ENCODE assay signal across 15 cellular contexts in the genomic region with DNA sequence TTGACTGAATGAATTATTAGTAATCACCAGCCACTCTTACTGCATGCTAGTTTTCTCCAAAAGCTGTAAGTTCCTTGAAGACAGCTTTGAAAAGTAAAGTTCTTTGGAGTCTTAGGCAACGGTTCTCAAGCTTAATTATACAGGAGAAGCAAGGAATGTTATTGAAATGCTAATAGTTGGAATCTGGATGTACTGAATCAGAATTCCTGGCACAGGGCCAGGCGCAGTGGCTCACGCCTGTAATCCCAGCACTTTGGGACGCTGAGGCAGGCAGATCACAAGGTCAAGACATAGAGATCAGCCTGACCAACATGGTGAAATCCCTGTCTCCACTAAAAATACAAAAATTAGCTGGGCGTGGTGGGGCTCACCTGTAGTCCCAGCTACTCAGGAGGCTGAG. TPM values are rescaled to one million over a fixed set of nuclear protein-coding genes. Genes with fewer than 3 reads are reported as not detected.
DNase-seq lines count a peak whose midpoint lies in the region; FAIRE-seq and TF ChIP-seq lines count a peak whose summit lies in the region.
"Had no signal": no experiment of that assay in that cellular context is flagged by ENCODE, and none has a peak within 500 bp of the region (broad histone marks: within the 10 kb centered on the region; RNA-seq: fewer than 3 reads in every experiment).

No MANE protein-coding gene starts in this region.

- H3K27me3 Mint-ChIP-seq in astrocyte (ENCODE audit: low read depth, unreplicated experiment) (no peaks in the 10 kb centered on the region), endothelial cell (ENCODE audit: unreplicated experiment) (no peaks in the 10 kb centered on the region)
- H3K27me3 Mint-ChIP-seq: activated B cell treated with CpG ODN at 0.5 μM for 24 hours; CD8-positive, alpha-beta memory T cell had no signal

- H3K9me3 Mint-ChIP-seq in astrocyte (ENCODE audit: unreplicated experiment) (no peaks in the 10 kb centered on the region), endothelial cell (ENCODE audit: unreplicated experiment) (no peaks in the 10 kb centered on the region)
- H3K9me3 Mint-ChIP-seq: CD8-positive, alpha-beta memory T cell had no signal

- no peak overlapping the region for H3K4me3 Mint-ChIP-seq in astrocyte (ENCODE audit: unreplicated experiment)
- H3K4me3 Mint-ChIP-seq in endothelial cell (ENCODE audit: unreplicated experiment) = no peak overlapping the region
- H3K4me3 Mint-ChIP-seq: activated B cell treated with CpG ODN at 0.5 μM for 24 hours; CD8-positive, alpha-beta memory T cell had no signal

- H3K9me3 ChIP-seq in HAP-1 (no peaks in the 10 kb centered on the region), astrocyte (ENCODE audit: insufficient read depth, low read depth, low read length) (no peaks in the 10 kb centered on the region), prostate gland (no peaks in the 10 kb centered on the region), suprapubic skin (no peaks in the 10 kb centered on the region)

- intact Hi-C loops in prostate gland (cut with DNase I) = no loop called here

- peak overlapping the region; percentile 63 for H3K4me2 ChIP-seq in astrocyte (ENCODE audit: low read length)

- WGBS in prostate gland = 52% methylated on average over 5 of the region's 5 CpGs
- WGBS in suprapubic skin = 49% methylated on average over 5 of the region's 5 CpGs

- in situ Hi-C loops in HAP-1 (cut with MboI; ENCODE audit: low sequenced_read_pairs) = no loop called here

- TF ChIP-seq CTCF in astrocyte (IDR thresholded peaks at IDR 0.05; ENCODE audit: insufficient read depth, low read depth, low read length) (no peak), foreskin fibroblast (IDR thresholded peaks at IDR 0.05; ENCODE audit: low read depth, low read length) (no peak), prostate gland (IDR thresholded peaks at IDR 0.05) (no peak), suprapubic skin (IDR thresholded peaks at IDR 0.05) (no peak), endothelial cell (IDR thresholded peaks at IDR 0.05; ENCODE audit: unreplicated experiment) (no peak)

- TF ChIP-seq POLR2A in prostate gland (IDR thresholded peaks at IDR 0.05) (no peak), suprapubic skin (IDR thresholded peaks at IDR 0.05) (no peak)

- H3K27ac ChIP-seq in astrocyte (ENCODE audit: low read depth, low read length) = peak overlapping the region; percentile 44
- no peak overlapping the region for H3K27ac ChIP-seq in prostate gland
- H3K27ac ChIP-seq in suprapubic skin = no peak overlapping the region

- peak overlapping the region; percentile 12 for H3K9ac ChIP-seq in astrocyte (ENCODE audit: low read length)

- H3K4me1 Mint-ChIP-seq in astrocyte (ENCODE audit: low read depth, unreplicated experiment) (peaks cover 16% of the 10 kb centered on the region), endothelial cell (ENCODE audit: unreplicated experiment) (no peaks in the 10 kb centered on the region)
- H3K4me1 Mint-ChIP-seq: activated B cell treated with CpG ODN at 0.5 μM for 24 hours; CD8-positive, alpha-beta memory T cell had no signal

- H3K4me1 ChIP-seq in HAP-1 (peaks cover 30% of the 10 kb centered on the region), astrocyte (ENCODE audit: insufficient read depth, low read length) (peaks cover 22% of the 10 kb centered on the region), prostate gland (replicated peaks) (no peaks in the 10 kb centered on the region), suprapubic skin (no peaks in the 10 kb centered on the region)

- FAIRE-seq in astrocyte (lab: Jason Lieb, UNC) = no peak

- H3K27me3 ChIP-seq in HAP-1 (ENCODE audit: low read depth) (no peaks in the 10 kb centered on the region), astrocyte (ENCODE audit: insufficient read depth, low read length) (no peaks in the 10 kb centered on the region), prostate gland (replicated peaks; ENCODE audit: insufficient read depth) (no peaks in the 10 kb centered on the region), suprapubic skin (no peaks in the 10 kb centered on the region)

- H3K4me3 ChIP-seq in HAP-1 = no peak overlapping the region
- H3K4me3 ChIP-seq in astrocyte (ENCODE audit: insufficient read depth, low read depth, low read length) = no peak overlapping the region
- no peak overlapping the region for H3K4me3 ChIP-seq in foreskin fibroblast (ENCODE audit: low read depth in 1 of 2, low read length in 2 of 2)
- H3K4me3 ChIP-seq in prostate gland = no peak overlapping the region
- H3K4me3 ChIP-seq in suprapubic skin = no peak overlapping the region

- no peak for TF ChIP-seq EP300 in suprapubic skin (IDR thresholded peaks at IDR 0.05)

- no peak overlapping the region for H2AFZ ChIP-seq in astrocyte (ENCODE audit: low read depth, low read length)

- no peaks in the 10 kb centered on the region for H4K20me1 ChIP-seq in astrocyte (ENCODE audit: insufficient read depth, low read length)

- H3K36me3 ChIP-seq in HAP-1 (replicated peaks) (no peaks in the 10 kb centered on the region), astrocyte (ENCODE audit: insufficient read depth, low read length) (no peaks in the 10 kb centered on the region), prostate gland (no peaks in the 10 kb centered on the region), suprapubic skin (no peaks in the 10 kb centered on the region)

- DNase-seq in HAP-1 (ENCODE audit: low spot score in 2 of 2) = peak; percentile 83 to 90
- peak; percentile 76 for DNase-seq in astrocyte (ENCODE audit: low read depth)
- DNase-seq in foreskin fibroblast = peak; percentile 64 to 82
- peak; percentile 75 for DNase-seq in renal cortical epithelial cell (ENCODE audit: low read depth)
- DNase-seq in NCI-H1694 (lab: John Stamatoyannopoulos, UW) = no peak
- DNase-seq in prostate gland (ENCODE audit: low spot score) = no peak
- DNase-seq in suprapubic skin (ENCODE audit: low spot score in 2 of 2) = no peak
- no peak for DNase-seq in endothelial cell (ENCODE audit: low spot score)
- DNase-seq: activated B cell treated with CpG ODN at 0.5 μM for 24 hours; activated T-cell treated with anti-CD3 and anti-CD28 coated beads, Interleukin-2, amount 50 U/mL, for 1 hour; CD8-positive, alpha-beta memory T cell; KBM-7; NCI-H2029 treated with DMSO at 0.1 percent for 48 hours; NK-92 treated with Interleukin-12 subunit alpha and Interleukin-12 subunit beta, amount 100 ng/mL, for 24 hours; substantia nigra had no signal

- H3K27ac Mint-ChIP-seq in astrocyte (ENCODE audit: unreplicated experiment) (no peak overlapping the region), endothelial cell (ENCODE audit: unreplicated experiment) (no peak overlapping the region)
- H3K27ac Mint-ChIP-seq: activated B cell treated with CpG ODN at 0.5 μM for 24 hours; CD8-positive, alpha-beta memory T cell had no signal

- no peaks in the 10 kb centered on the region for H3K79me2 ChIP-seq in astrocyte (ENCODE audit: insufficient read depth, low read length)

- H3K36me3 Mint-ChIP-seq in astrocyte (ENCODE audit: low read depth, unreplicated experiment) (no peaks in the 10 kb centered on the region), endothelial cell (ENCODE audit: low read depth, unreplicated experiment) (no peaks in the 10 kb centered on the region)
- H3K36me3 Mint-ChIP-seq: CD8-positive, alpha-beta memory T cell had no signal

RNA-seq across cellular contexts. Expression of a gene that starts 33.4 kb away (rescaled TPM):
- 4.2 and 5.4 TPM in 2 replicates for total RNA-seq in astrocyte
- total RNA-seq in renal cortical epithelial cell = not detected in 2 replicates
- total RNA-seq in prostate gland = 1 to 10 TPM in 1 of 2 donors, not detected in 1; 2.7 TPM
- under 1 TPM in 3 of 4 donors, not detected in 1; 0.21 to 0.62 (median 0.38) TPM for total RNA-seq in suprapubic skin
- total RNA-seq in endothelial cell (ENCODE audit: unreplicated experiment) = 21.9 TPM
- total RNA-seq: activated B cell treated with CpG ODN at 0.5 μM for 24 hours; CD8-positive, alpha-beta memory T cell had no signal

Comparison
In these comparisons a context has a peak if more than half of its experiments do, and no peak if none do; other contexts are left out.
1. DNase-seq: peak in HAP-1 (2 of 2), astrocyte (single experiment), foreskin fibroblast (2 of 2) and renal cortical epithelial cell (single experiment); none in NCI-H1694 (single experiment), prostate gland (single experiment), suprapubic skin (0 of 2) and endothelial cell (single experiment).